27 cellular contexts compared by ENCODE assay signal in genomic region chr16:35364263-35364662, GRCh38.
"Had no signal": no experiment of that assay in that cellular context is flagged by ENCODE, and none has a peak within 500 bp of the region (broad histone marks: within the 10 kb centered on the region; RNA-seq: fewer than 3 reads in every experiment).

No MANE protein-coding gene starts in this region.

- H3K4me3 ChIP-seq: body of pancreas had no signal

- H3K27me3 ChIP-seq: body of pancreas had no signal

- DNase-seq: activated CD4-positive, alpha-beta memory T cell treated with anti-CD3 and anti-CD28 coated beads, Interleukin-2, amount 10 ng/mL, durations not matched to agents 7 days and 5 days; activated CD4-positive, alpha-beta T cell treated with anti-CD3 and anti-CD28 coated beads for 1 hour; activated CD4-positive, alpha-beta T cell treated with anti-CD3 and anti-CD28 coated beads for 4 hours; activated CD4-positive, alpha-beta T cell treated with anti-CD3 and anti-CD28 coated beads, Interleukin-2, amount 10 ng/mL, durations not matched to agents 7 days and 5 days; activated CD4-positive, alpha-beta T cell treated with anti-CD3 and anti-CD28 coated beads, Interleukin-2, amount 50 U/mL, for 4 hours; activated CD8-positive, alpha-beta memory T cell treated with anti-CD3 and anti-CD28 coated beads, Interleukin-2, amount 50 U/mL, for 48 hours; activated effector memory CD4-positive, alpha-beta T cell treated with Interleukin-2 at 50 U/mL for 16 hours; activated gamma-delta T cell treated with Interleukin-2 at 50 U/mL for 16 hours; activated naive CD4-positive, alpha-beta T cell treated with anti-CD3 and anti-CD28 coated beads, Interleukin-2, amount 50 U/mL, for 16 hours; activated naive CD4-positive, alpha-beta T cell treated with Interleukin-2 at 50 U/mL for 16 hours; activated T-cell treated with anti-CD3 and anti-CD28 coated beads for 4 hours; activated T-cell treated with anti-CD3 and anti-CD28 coated beads, Interleukin-2, amount 50 U/mL, for 24 hours; amniotic stem cell; aorta; body of pancreas; caudate nucleus; cortex of kidney; dermis blood vessel endothelial cell; effector CD4-positive, alpha-beta T cell; effector memory CD8-positive, alpha-beta T cell; foreskin fibroblast; T-helper 2 cell had no signal

- H3K27ac ChIP-seq: body of pancreas, VCaP had no signal

- H3K9me3 ChIP-seq: body of pancreas had no signal

- ATAC-seq: activated T-helper 17 cell treated with anti-CD3 and anti-CD28 coated beads, Interleukin-2, amount 50 U/mL, for 72 hours; body of pancreas; effector memory CD8-positive, alpha-beta T cell; WTC11 had no signal

- H3K4me1 ChIP-seq: body of pancreas had no signal

- FAIRE-seq: colon, frontal cortex had no signal
